22 cellular contexts compared by ENCODE assay signal in genomic region chr7:142863891-142864685, GRCh38. TPM values are rescaled to one million over a fixed set of nuclear protein-coding genes. Genes with fewer than 3 reads are reported as not detected.
"Had no signal": no experiment of that assay in that cellular context is flagged by ENCODE, and none has a peak within 500 bp of the region (broad histone marks: within the 10 kb centered on the region; RNA-seq: fewer than 3 reads in every experiment).

No MANE protein-coding gene starts in this region.

- H3K27me3 Mint-ChIP-seq: activated naive CD8-positive, alpha-beta T cell treated with anti-CD3 and anti-CD28 coated beads, Interleukin-2, amount 10 ng/mL, durations not matched to agents 7 days and 5 days; dendritic cell treated with granulocyte-macrophage colony-stimulating factor and Interleukin-4, amounts not matched to agents 40 ng/mL and 50 ng/mL, for 4 days; natural killer cell treated with Interleukin-12 subunit alpha and Interleukin-12 subunit beta and Interleukin-15 and Interleukin-18, amount 100 ng/mL, for 72 hours; stimulated activated naive CD8-positive, alpha-beta T cell treated with anti-CD3 and anti-CD28 coated beads, Interleukin-15, amount 100 ng/mL, for 72 hours had no signal

- H3K9me3 Mint-ChIP-seq: activated naive CD4-positive, alpha-beta T cell treated with anti-CD3 and anti-CD28 coated beads for 36 hours; activated naive CD8-positive, alpha-beta T cell treated with anti-CD3 and anti-CD28 coated beads, Interleukin-2, amount 10 ng/mL, durations not matched to agents 7 days and 5 days; activated T-cell treated with anti-CD3 and anti-CD28 coated beads, Interleukin-2, amount 50 U/mL, for 4 hours; dendritic cell treated with granulocyte-macrophage colony-stimulating factor and Interleukin-4, amounts not matched to agents 40 ng/mL and 50 ng/mL, for 4 days; mesothelial cell of epicardium; natural killer cell treated with Interleukin-12 subunit alpha and Interleukin-12 subunit beta and Interleukin-15 and Interleukin-18, amount 100 ng/mL, for 72 hours; stimulated activated naive CD8-positive, alpha-beta T cell treated with anti-CD3 and anti-CD28 coated beads, Interleukin-15, amount 100 ng/mL, for 72 hours had no signal

- DNase-seq: activated CD4-positive, alpha-beta T cell treated with anti-CD3 and anti-CD28 coated beads for 48 hours; activated CD8-positive, alpha-beta memory T cell treated with anti-CD3 and anti-CD28 coated beads, Interleukin-2, amount 50 U/mL, for 48 hours; activated naive CD4-positive, alpha-beta T cell treated with anti-CD3 and anti-CD28 coated beads for 36 hours; activated naive CD8-positive, alpha-beta T cell treated with anti-CD3 and anti-CD28 coated beads, Interleukin-2, amount 10 ng/mL, durations not matched to agents 7 days and 5 days; activated T-cell treated with anti-CD3 and anti-CD28 coated beads, Interleukin-2, amount 50 U/mL, for 4 hours; amniotic stem cell; effector CD8-positive, alpha-beta T cell; foreskin melanocyte; right cardiac atrium; stimulated activated CD4-positive, alpha-beta T cell treated with anti-CD3 and anti-CD28 coated beads, Interleukin-1b, Interleukin-23, amount 100 ng/mL, for 48 hours; stimulated activated naive CD8-positive, alpha-beta T cell treated with anti-CD3 and anti-CD28 coated beads, Interleukin-15, amount 100 ng/mL, for 72 hours had no signal

- ATAC-seq: activated T-cell treated with anti-CD3 and anti-CD28 coated beads, Interleukin-2, amount 50 U/mL, for 4 hours; left lobe of liver; natural killer cell treated with Interleukin-12 subunit alpha and Interleukin-12 subunit beta and Interleukin-15 and Interleukin-18, amount 100 ng/mL, for 72 hours; pancreas; right cardiac atrium; stimulated activated naive CD8-positive, alpha-beta T cell treated with anti-CD3 and anti-CD28 coated beads, Interleukin-15, amount 100 ng/mL, for 72 hours had no signal

- H3K4me3 ChIP-seq: pancreas, tibial nerve, vagina had no signal

- H3K36me3 Mint-ChIP-seq: activated naive CD8-positive, alpha-beta T cell treated with anti-CD3 and anti-CD28 coated beads, Interleukin-2, amount 10 ng/mL, durations not matched to agents 7 days and 5 days; natural killer cell treated with Interleukin-12 subunit alpha and Interleukin-12 subunit beta and Interleukin-15 and Interleukin-18, amount 100 ng/mL, for 72 hours had no signal

- FAIRE-seq: pancreas had no signal

- H3K9me3 ChIP-seq: neutrophil, pancreas, tibial nerve, vagina had no signal

- H3K27ac ChIP-seq: neutrophil, pancreas, tibial nerve, vagina had no signal

- H3K4me3 Mint-ChIP-seq: activated naive CD4-positive, alpha-beta T cell treated with anti-CD3 and anti-CD28 coated beads for 36 hours; activated naive CD8-positive, alpha-beta T cell treated with anti-CD3 and anti-CD28 coated beads, Interleukin-2, amount 10 ng/mL, durations not matched to agents 7 days and 5 days; activated T-cell treated with anti-CD3 and anti-CD28 coated beads, Interleukin-2, amount 50 U/mL, for 4 hours; dendritic cell treated with granulocyte-macrophage colony-stimulating factor and Interleukin-4, amounts not matched to agents 40 ng/mL and 50 ng/mL, for 4 days; mesothelial cell of epicardium; natural killer cell treated with Interleukin-12 subunit alpha and Interleukin-12 subunit beta and Interleukin-15 and Interleukin-18, amount 100 ng/mL, for 72 hours; stimulated activated naive CD8-positive, alpha-beta T cell treated with anti-CD3 and anti-CD28 coated beads, Interleukin-15, amount 100 ng/mL, for 72 hours had no signal

- H3K27ac Mint-ChIP-seq: activated naive CD4-positive, alpha-beta T cell treated with anti-CD3 and anti-CD28 coated beads for 36 hours; activated naive CD8-positive, alpha-beta T cell treated with anti-CD3 and anti-CD28 coated beads, Interleukin-2, amount 10 ng/mL, durations not matched to agents 7 days and 5 days; dendritic cell treated with granulocyte-macrophage colony-stimulating factor and Interleukin-4, amounts not matched to agents 40 ng/mL and 50 ng/mL, for 4 days; mesothelial cell of epicardium; natural killer cell treated with Interleukin-12 subunit alpha and Interleukin-12 subunit beta and Interleukin-15 and Interleukin-18, amount 100 ng/mL, for 72 hours had no signal

RNA-seq across cellular contexts. Expression of gene TRPV6, which starts 21.5 kb away (rescaled TPM):
- total RNA-seq: activated naive CD4-positive, alpha-beta T cell treated with anti-CD3 and anti-CD28 coated beads for 36 hours; activated naive CD8-positive, alpha-beta T cell treated with anti-CD3 and anti-CD28 coated beads, Interleukin-2, amount 10 ng/mL, durations not matched to agents 7 days and 5 days; activated T-cell treated with anti-CD3 and anti-CD28 coated beads, Interleukin-2, amount 50 U/mL, for 4 hours; lung microvascular endothelial cell; natural killer cell treated with Interleukin-12 subunit alpha and Interleukin-12 subunit beta and Interleukin-15 and Interleukin-18, amount 100 ng/mL, for 72 hours; pulmonary artery endothelial cell; right cardiac atrium; T-helper 2 cell treated with Interferon-gamma antibody and Interleukin-4, amounts not matched to agents 100 ng/mL and 5 ng/mL, for 36 hours had no signal
- polyA plus RNA-seq: right cardiac atrium had no signal
